Comparison of ENCODE assay signal across 1 cellular context in the genomic region with DNA sequence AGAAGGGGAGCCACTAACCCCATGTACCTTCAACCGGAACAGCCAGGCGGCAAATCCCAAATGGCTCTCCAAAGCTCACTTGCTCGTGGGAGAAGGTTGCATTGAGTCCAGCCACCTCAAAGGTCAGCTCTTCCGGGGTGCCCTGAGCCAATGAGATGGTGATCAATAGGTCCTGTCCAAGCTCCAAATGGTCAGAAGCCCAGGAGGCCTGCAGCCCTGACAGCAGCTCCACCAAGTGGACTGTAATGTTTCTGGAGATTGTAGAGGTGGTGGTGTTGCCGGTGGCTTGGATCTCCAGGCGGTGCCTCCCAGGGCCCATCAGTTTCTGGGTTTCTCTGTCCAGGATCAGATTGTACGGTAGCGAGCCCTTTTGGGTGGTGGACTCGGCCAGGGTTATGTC.
TF ChIP-seq lines count a peak whose summit lies in the region.

No MANE protein-coding gene starts in this region.

TF ChIP-seq in HepG2, 621 proteins besides CTCF, POLR2A, EP300 and RAD21 (continues in another document):
- TF ChIP-seq, protein P1, sequence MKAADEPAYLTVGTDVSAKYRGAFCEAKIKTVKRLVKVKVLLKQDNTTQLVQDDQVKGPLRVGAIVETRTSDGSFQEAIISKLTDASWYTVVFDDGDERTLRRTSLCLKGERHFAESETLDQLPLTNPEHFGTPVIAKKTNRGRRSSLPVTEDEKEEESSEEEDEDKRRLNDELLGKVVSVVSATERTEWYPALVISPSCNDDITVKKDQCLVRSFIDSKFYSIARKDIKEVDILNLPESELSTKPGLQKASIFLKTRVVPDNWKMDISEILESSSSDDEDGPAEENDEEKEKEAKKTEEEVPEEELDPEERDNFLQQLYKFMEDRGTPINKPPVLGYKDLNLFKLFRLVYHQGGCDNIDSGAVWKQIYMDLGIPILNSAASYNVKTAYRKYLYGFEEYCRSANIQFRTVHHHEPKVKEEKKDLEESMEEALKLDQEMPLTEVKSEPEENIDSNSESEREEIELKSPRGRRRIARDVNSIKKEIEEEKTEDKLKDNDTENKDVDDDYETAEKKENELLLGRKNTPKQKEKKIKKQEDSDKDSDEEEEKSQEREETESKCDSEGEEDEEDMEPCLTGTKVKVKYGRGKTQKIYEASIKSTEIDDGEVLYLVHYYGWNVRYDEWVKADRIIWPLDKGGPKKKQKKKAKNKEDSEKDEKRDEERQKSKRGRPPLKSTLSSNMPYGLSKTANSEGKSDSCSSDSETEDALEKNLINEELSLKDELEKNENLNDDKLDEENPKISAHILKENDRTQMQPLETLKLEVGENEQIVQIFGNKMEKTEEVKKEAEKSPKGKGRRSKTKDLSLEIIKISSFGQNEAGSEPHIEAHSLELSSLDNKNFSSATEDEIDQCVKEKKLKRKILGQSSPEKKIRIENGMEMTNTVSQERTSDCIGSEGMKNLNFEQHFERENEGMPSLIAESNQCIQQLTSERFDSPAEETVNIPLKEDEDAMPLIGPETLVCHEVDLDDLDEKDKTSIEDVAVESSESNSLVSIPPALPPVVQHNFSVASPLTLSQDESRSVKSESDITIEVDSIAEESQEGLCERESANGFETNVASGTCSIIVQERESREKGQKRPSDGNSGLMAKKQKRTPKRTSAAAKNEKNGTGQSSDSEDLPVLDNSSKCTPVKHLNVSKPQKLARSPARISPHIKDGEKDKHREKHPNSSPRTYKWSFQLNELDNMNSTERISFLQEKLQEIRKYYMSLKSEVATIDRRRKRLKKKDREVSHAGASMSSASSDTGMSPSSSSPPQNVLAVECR (CRISPR knock-in tag; IDR thresholded peaks at IDR 0.05; ENCODE audit: borderline replicate concordance), result peak; percentile 19; the same call in 1 of the 2 replicates
- TF ChIP-seq ZNF607 (CRISPR knock-in tag; IDR thresholded peaks at IDR 0.05; ENCODE audit: borderline replicate concordance) (no peak), ATF7 (IDR thresholded peaks at IDR 0.05) (no peak), ATF7 (CRISPR knock-in tag; IDR thresholded peaks at IDR 0.05) (no peak), ZNF431 (CRISPR knock-in tag; IDR thresholded peaks at IDR 0.05; ENCODE audit: borderline replicate concordance, low read depth) (no peak), SMC3 (IDR thresholded peaks at IDR 0.05; ENCODE audit: low read length) (peak; percentile 83), DDIT3 (CRISPR knock-in tag; IDR thresholded peaks at IDR 0.05) (no peak), ZNF33B (CRISPR knock-in tag; IDR thresholded peaks at IDR 0.05) (no peak), SOX13 (IDR thresholded peaks at IDR 0.05) (no peak), SOX13 (CRISPR knock-in tag; conservative IDR thresholded peaks at IDR 0.05 in 1 of 2, IDR thresholded peaks at IDR 0.05 in 1 of 2) (no peak), ZNF276 (CRISPR knock-in tag; IDR thresholded peaks at IDR 0.05; ENCODE audit: low read depth) (no peak), TFDP2 (CRISPR knock-in tag; IDR thresholded peaks at IDR 0.05) (no peak), ZNF687 (CRISPR knock-in tag; IDR thresholded peaks at IDR 0.05) (peak; percentile 54), ZFX (CRISPR knock-in tag; IDR thresholded peaks at IDR 0.05; ENCODE audit: low read depth) (peak; percentile 25; the same call in 1 of the 2 replicates), LCORL (IDR thresholded peaks at IDR 0.05) (no peak), LCORL (CRISPR knock-in tag; IDR thresholded peaks at IDR 0.05) (peak; percentile 44; the same call in 1 of the 2 replicates), KDM2A (CRISPR knock-in tag; IDR thresholded peaks at IDR 0.05; ENCODE audit: borderline replicate concordance, low read depth) (peak; percentile 42; the same call in 1 of the 2 replicates), SAP130 (CRISPR knock-in tag; IDR thresholded peaks at IDR 0.05; ENCODE audit: low read depth) (peak; percentile 51; the same call in 1 of the 2 replicates), GATAD2A (CRISPR knock-in tag; IDR thresholded peaks at IDR 0.05) (peak; percentile 62; the same call in 1 of the 2 replicates), MATR3 (CRISPR knock-in tag; IDR thresholded peaks at IDR 0.05) (no peak), AFF4 (CRISPR knock-in tag; IDR thresholded peaks at IDR 0.05) (no peak), NPAS2 (CRISPR knock-in tag; IDR thresholded peaks at IDR 0.05; ENCODE audit: borderline replicate concordance) (no peak), MAFF (IDR thresholded peaks at IDR 0.05; ENCODE audit: low read depth, low read length) (no peak), HDAC1 (CRISPR knock-in tag; IDR thresholded peaks at IDR 0.05) (peak; percentile 43; the same call in 1 of the 2 replicates), PITX1 (CRISPR knock-in tag; IDR thresholded peaks at IDR 0.05) (0 out of 2 replicates have a peak, but pooled peaks have one; percentile 45)
- TF ChIP-seq, protein P2, sequence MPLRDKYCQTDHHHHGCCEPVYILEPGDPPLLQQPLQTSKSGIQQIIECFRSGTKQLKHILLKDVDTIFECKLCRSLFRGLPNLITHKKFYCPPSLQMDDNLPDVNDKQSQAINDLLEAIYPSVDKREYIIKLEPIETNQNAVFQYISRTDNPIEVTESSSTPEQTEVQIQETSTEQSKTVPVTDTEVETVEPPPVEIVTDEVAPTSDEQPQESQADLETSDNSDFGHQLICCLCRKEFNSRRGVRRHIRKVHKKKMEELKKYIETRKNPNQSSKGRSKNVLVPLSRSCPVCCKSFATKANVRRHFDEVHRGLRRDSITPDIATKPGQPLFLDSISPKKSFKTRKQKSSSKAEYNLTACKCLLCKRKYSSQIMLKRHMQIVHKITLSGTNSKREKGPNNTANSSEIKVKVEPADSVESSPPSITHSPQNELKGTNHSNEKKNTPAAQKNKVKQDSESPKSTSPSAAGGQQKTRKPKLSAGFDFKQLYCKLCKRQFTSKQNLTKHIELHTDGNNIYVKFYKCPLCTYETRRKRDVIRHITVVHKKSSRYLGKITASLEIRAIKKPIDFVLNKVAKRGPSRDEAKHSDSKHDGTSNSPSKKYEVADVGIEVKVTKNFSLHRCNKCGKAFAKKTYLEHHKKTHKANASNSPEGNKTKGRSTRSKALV (CRISPR knock-in tag; IDR thresholded peaks at IDR 0.05), result no peak
- TF ChIP-seq, protein P3, sequence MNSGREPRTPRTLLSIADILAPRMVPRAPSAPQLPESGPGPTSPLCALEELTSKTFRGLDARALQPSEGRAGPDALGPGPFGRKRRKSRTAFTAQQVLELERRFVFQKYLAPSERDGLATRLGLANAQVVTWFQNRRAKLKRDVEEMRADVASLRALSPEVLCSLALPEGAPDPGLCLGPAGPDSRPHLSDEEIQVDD (CRISPR knock-in tag; IDR thresholded peaks at IDR 0.05; ENCODE audit: borderline replicate concordance), result no peak
- TF ChIP-seq, protein P4, sequence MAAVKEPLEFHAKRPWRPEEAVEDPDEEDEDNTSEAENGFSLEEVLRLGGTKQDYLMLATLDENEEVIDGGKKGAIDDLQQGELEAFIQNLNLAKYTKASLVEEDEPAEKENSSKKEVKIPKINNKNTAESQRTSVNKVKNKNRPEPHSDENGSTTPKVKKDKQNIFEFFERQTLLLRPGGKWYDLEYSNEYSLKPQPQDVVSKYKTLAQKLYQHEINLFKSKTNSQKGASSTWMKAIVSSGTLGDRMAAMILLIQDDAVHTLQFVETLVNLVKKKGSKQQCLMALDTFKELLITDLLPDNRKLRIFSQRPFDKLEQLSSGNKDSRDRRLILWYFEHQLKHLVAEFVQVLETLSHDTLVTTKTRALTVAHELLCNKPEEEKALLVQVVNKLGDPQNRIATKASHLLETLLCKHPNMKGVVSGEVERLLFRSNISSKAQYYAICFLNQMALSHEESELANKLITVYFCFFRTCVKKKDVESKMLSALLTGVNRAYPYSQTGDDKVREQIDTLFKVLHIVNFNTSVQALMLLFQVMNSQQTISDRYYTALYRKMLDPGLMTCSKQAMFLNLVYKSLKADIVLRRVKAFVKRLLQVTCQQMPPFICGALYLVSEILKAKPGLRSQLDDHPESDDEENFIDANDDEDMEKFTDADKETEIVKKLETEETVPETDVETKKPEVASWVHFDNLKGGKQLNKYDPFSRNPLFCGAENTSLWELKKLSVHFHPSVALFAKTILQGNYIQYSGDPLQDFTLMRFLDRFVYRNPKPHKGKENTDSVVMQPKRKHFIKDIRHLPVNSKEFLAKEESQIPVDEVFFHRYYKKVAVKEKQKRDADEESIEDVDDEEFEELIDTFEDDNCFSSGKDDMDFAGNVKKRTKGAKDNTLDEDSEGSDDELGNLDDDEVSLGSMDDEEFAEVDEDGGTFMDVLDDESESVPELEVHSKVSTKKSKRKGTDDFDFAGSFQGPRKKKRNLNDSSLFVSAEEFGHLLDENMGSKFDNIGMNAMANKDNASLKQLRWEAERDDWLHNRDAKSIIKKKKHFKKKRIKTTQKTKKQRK (IDR thresholded peaks at IDR 0.05; ENCODE audit: low read length), result no peak
- TF ChIP-seq, protein P5, sequence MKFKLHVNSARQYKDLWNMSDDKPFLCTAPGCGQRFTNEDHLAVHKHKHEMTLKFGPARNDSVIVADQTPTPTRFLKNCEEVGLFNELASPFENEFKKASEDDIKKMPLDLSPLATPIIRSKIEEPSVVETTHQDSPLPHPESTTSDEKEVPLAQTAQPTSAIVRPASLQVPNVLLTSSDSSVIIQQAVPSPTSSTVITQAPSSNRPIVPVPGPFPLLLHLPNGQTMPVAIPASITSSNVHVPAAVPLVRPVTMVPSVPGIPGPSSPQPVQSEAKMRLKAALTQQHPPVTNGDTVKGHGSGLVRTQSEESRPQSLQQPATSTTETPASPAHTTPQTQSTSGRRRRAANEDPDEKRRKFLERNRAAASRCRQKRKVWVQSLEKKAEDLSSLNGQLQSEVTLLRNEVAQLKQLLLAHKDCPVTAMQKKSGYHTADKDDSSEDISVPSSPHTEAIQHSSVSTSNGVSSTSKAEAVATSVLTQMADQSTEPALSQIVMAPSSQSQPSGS (CRISPR knock-in tag; IDR thresholded peaks at IDR 0.05), result peak; percentile 50; the same call in 1 of the 2 replicates
